1 cellular context compared by ENCODE assay signal in genomic region chr6:52564856-52565255, GRCh38.
TF ChIP-seq lines count a peak whose summit lies in the region.

No MANE protein-coding gene starts in this region.

TF ChIP-seq in WTC11, 78 proteins besides CTCF, POLR2A, EP300 and RAD21 (continued from another document):
- TF ChIP-seq, protein P1, sequence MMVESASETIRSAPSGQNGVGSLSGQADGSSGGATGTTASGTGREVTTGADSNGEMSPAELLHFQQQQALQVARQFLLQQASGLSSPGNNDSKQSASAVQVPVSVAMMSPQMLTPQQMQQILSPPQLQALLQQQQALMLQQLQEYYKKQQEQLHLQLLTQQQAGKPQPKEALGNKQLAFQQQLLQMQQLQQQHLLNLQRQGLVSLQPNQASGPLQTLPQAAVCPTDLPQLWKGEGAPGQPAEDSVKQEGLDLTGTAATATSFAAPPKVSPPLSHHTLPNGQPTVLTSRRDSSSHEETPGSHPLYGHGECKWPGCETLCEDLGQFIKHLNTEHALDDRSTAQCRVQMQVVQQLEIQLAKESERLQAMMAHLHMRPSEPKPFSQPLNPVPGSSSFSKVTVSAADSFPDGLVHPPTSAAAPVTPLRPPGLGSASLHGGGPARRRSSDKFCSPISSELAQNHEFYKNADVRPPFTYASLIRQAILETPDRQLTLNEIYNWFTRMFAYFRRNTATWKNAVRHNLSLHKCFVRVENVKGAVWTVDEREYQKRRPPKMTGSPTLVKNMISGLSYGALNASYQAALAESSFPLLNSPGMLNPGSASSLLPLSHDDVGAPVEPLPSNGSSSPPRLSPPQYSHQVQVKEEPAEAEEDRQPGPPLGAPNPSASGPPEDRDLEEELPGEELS (CRISPR knock-in tag; IDR thresholded peaks at IDR 0.05) = no peak
- no peak for TF ChIP-seq CBFB (CRISPR knock-in tag; IDR thresholded peaks at IDR 0.05; ENCODE audit: low read depth)
- TF ChIP-seq ZNF317 (CRISPR knock-in tag; IDR thresholded peaks at IDR 0.05; ENCODE audit: borderline replicate concordance, low read depth) = no peak
- no peak for TF ChIP-seq ZNF423 (CRISPR knock-in tag; IDR thresholded peaks at IDR 0.05)
- no peak for TF ChIP-seq PRDM15 (CRISPR knock-in tag; IDR thresholded peaks at IDR 0.05)
- TF ChIP-seq ZNF671 (CRISPR knock-in tag; IDR thresholded peaks at IDR 0.05) = no peak
- no peak for TF ChIP-seq ZNF138 (CRISPR knock-in tag; conservative IDR thresholded peaks at IDR 0.05)
TF ChIP-seq in WTC11: peak in this region for 0.
